In genomic region chr5:133333561-133334150, GRCh38 we compare ENCODE assay signal across 33 cellular contexts.
"Had no signal": no experiment of that assay in that cellular context is flagged by ENCODE, and none has a peak within 500 bp of the region (broad histone marks: within the 10 kb centered on the region; RNA-seq: fewer than 3 reads in every experiment).

No MANE protein-coding gene starts in this region.

- ATAC-seq: activated CD8-positive, alpha-beta memory T cell treated with anti-CD3 and anti-CD28 coated beads, Interleukin-2, amount 10 ng/mL, durations not matched to agents 7 days and 5 days; body of pancreas; K562 had no signal

- H3K36me3 ChIP-seq: breast epithelium had no signal

- H3K4me1 Mint-ChIP-seq: activated naive CD4-positive, alpha-beta T cell treated with anti-CD3 and anti-CD28 coated beads, Interleukin-2, amount 50 U/mL, for 24 hours had no signal

- H3K36me3 Mint-ChIP-seq: activated CD8-positive, alpha-beta memory T cell treated with anti-CD3 and anti-CD28 coated beads, Interleukin-2, amount 10 ng/mL, durations not matched to agents 7 days and 5 days; activated naive CD4-positive, alpha-beta T cell treated with anti-CD3 and anti-CD28 coated beads, Interleukin-2, amount 50 U/mL, for 24 hours; activated naive CD8-positive, alpha-beta T cell treated with anti-CD3 and anti-CD28 coated beads, Interleukin-2, amount 10 ng/mL, durations not matched to agents 7 days and 5 days had no signal

- H3K27ac Mint-ChIP-seq: activated CD8-positive, alpha-beta memory T cell treated with anti-CD3 and anti-CD28 coated beads, Interleukin-2, amount 10 ng/mL, durations not matched to agents 7 days and 5 days; activated naive CD4-positive, alpha-beta T cell treated with anti-CD3 and anti-CD28 coated beads, Interleukin-2, amount 50 U/mL, for 24 hours; activated T-cell treated with anti-CD3 and anti-CD28 coated beads, Interleukin-2, amount 50 U/mL, for 72 hours; activated T-helper 2 cell treated with anti-CD3 and anti-CD28 coated beads, Interferon-gamma antibody, Interleukin-2, Interleukin-4, amounts not matched to agents 10 μg/mL and 5 μg/mL and 100 μg/mL, durations not matched to agents 14 hours and 24 hours and 36 hours had no signal

- H3K9me3 ChIP-seq: body of pancreas, breast epithelium had no signal

- H3K4me3 Mint-ChIP-seq: activated CD8-positive, alpha-beta memory T cell treated with anti-CD3 and anti-CD28 coated beads, Interleukin-2, amount 10 ng/mL, durations not matched to agents 7 days and 5 days; activated naive CD4-positive, alpha-beta T cell treated with anti-CD3 and anti-CD28 coated beads, Interleukin-2, amount 50 U/mL, for 24 hours; activated naive CD8-positive, alpha-beta T cell treated with anti-CD3 and anti-CD28 coated beads, Interleukin-2, amount 10 ng/mL, durations not matched to agents 7 days and 5 days had no signal

- DNase-seq: activated CD4-positive, alpha-beta T cell treated with anti-CD3 and anti-CD28 coated beads for 1 hour; activated CD4-positive, alpha-beta T cell treated with anti-CD3 and anti-CD28 coated beads for 48 hours; activated CD4-positive, CD25-positive, alpha-beta regulatory T cell; activated CD8-positive, alpha-beta memory T cell treated with anti-CD3 and anti-CD28 coated beads for 24 hours; activated CD8-positive, alpha-beta memory T cell treated with anti-CD3 and anti-CD28 coated beads, Interleukin-2, amount 10 ng/mL, durations not matched to agents 7 days and 5 days; activated naive CD4-positive, alpha-beta T cell; activated naive CD8-positive, alpha-beta T cell treated with anti-CD3 and anti-CD28 coated beads, Interleukin-2, amount 10 ng/mL, durations not matched to agents 7 days and 5 days; activated T-cell treated with anti-CD3 and anti-CD28 coated beads, Interleukin-2, amount 50 U/mL, for 1 hour; activated T-cell treated with anti-CD3 and anti-CD28 coated beads, Interleukin-2, amount 50 U/mL, for 72 hours; body of pancreas; caudate nucleus; IMR-90; NCI-H1092 treated with DMSO at 0.1 percent for 48 hours; NCI-H1417; NCI-H146; NCI-H187; NCI-H2029 treated with DMSO at 0.1 percent for 48 hours; NCI-H2107; NCI-H2171; NCI-H510A; NCI-H526; NCI-H748 treated with DMSO at 0.1 percent for 48 hours; NK-92 treated with Interleukin-12 subunit alpha and Interleukin-12 subunit beta, amount 100 ng/mL, for 24 hours; Right ventricle myocardium superior; SW 1271; T-helper 1 cell; T-helper 2 cell; T-helper 9 cell had no signal

- H3K9me3 Mint-ChIP-seq: activated naive CD4-positive, alpha-beta T cell treated with anti-CD3 and anti-CD28 coated beads, Interleukin-2, amount 50 U/mL, for 24 hours; activated naive CD8-positive, alpha-beta T cell treated with anti-CD3 and anti-CD28 coated beads, Interleukin-2, amount 10 ng/mL, durations not matched to agents 7 days and 5 days; activated T-cell treated with anti-CD3 and anti-CD28 coated beads, Interleukin-2, amount 50 U/mL, for 72 hours; activated T-helper 2 cell treated with anti-CD3 and anti-CD28 coated beads, Interferon-gamma antibody, Interleukin-2, Interleukin-4, amounts not matched to agents 10 μg/mL and 5 μg/mL and 100 μg/mL, durations not matched to agents 14 hours and 24 hours and 36 hours had no signal

- H3K27me3 Mint-ChIP-seq: activated naive CD4-positive, alpha-beta T cell treated with anti-CD3 and anti-CD28 coated beads, Interleukin-2, amount 50 U/mL, for 24 hours; activated naive CD8-positive, alpha-beta T cell treated with anti-CD3 and anti-CD28 coated beads, Interleukin-2, amount 10 ng/mL, durations not matched to agents 7 days and 5 days had no signal

- H3K4me3 ChIP-seq: body of pancreas, breast epithelium, K562 had no signal

- H3K4me1 ChIP-seq: body of pancreas, breast epithelium had no signal

- H3K27me3 ChIP-seq: body of pancreas, breast epithelium had no signal

- H3K27ac ChIP-seq: body of pancreas, breast epithelium, VCaP had no signal
